ENCODE assay signal across 1 cellular context in the genomic region with DNA sequence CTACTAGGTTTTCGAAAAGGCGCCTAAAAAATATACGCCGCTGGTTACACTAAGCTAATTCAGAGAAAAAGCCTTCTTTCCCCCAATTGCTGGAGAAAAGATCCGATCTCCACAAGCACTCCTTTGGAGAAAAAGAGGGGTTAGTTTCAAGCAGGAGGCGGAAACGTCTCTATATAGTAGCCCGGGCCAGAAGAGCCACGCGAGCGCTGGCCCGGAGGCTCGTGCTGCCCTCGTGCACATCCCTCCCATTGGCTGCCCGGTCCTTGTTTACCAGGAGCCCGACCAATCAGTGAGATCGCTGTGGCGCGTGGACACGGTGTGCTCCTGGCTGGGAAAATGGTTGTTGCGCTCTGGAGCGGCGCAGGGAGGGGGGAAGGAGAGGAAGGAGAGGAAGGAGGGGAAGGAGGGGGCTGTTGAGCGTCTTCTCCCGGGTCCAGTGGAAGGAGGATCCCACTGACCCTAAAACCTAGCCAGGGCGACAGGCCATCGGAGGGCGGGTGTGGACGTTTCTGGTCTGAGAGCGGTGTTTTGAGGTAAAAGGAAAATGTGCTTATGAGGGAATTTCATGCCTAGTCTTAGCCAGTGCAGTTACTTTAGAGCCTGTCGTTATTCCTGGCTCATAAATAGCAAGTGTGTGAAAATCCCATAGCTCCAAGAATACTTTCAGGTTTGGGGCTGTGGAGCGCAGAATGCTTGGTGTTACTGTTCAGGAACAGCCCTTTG.
A peak's percentile ranks its signal among the peaks of the same experiment; 100 is the strongest.
TF ChIP-seq lines count a peak whose summit lies in the region.

A gene with protein sequence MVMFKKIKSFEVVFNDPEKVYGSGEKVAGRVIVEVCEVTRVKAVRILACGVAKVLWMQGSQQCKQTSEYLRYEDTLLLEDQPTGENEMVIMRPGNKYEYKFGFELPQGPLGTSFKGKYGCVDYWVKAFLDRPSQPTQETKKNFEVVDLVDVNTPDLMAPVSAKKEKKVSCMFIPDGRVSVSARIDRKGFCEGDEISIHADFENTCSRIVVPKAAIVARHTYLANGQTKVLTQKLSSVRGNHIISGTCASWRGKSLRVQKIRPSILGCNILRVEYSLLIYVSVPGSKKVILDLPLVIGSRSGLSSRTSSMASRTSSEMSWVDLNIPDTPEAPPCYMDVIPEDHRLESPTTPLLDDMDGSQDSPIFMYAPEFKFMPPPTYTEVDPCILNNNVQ (minus strand): TSS at position 147 of the 723 bp plus-strand sequence. CDS start 313 bp downstream, outside the sequence.

TF ChIP-seq in GM12878, 131 proteins besides CTCF, POLR2A, EP300 and RAD21 (continued from another document and continues in another):
- TF ChIP-seq, protein P1, sequence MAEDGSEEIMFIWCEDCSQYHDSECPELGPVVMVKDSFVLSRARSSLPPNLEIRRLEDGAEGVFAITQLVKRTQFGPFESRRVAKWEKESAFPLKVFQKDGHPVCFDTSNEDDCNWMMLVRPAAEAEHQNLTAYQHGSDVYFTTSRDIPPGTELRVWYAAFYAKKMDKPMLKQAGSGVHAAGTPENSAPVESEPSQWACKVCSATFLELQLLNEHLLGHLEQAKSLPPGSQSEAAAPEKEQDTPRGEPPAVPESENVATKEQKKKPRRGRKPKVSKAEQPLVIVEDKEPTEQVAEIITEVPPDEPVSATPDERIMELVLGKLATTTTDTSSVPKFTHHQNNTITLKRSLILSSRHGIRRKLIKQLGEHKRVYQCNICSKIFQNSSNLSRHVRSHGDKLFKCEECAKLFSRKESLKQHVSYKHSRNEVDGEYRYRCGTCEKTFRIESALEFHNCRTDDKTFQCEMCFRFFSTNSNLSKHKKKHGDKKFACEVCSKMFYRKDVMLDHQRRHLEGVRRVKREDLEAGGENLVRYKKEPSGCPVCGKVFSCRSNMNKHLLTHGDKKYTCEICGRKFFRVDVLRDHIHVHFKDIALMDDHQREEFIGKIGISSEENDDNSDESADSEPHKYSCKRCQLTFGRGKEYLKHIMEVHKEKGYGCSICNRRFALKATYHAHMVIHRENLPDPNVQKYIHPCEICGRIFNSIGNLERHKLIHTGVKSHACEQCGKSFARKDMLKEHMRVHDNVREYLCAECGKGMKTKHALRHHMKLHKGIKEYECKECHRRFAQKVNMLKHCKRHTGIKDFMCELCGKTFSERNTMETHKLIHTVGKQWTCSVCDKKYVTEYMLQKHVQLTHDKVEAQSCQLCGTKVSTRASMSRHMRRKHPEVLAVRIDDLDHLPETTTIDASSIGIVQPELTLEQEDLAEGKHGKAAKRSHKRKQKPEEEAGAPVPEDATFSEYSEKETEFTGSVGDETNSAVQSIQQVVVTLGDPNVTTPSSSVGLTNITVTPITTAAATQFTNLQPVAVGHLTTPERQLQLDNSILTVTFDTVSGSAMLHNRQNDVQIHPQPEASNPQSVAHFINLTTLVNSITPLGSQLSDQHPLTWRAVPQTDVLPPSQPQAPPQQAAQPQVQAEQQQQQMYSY (CRISPR knock-in tag; IDR thresholded peaks at IDR 0.05), result no peak
- TF ChIP-seq MYC (IDR thresholded peaks at IDR 0.05; ENCODE audit: insufficient read depth, insufficient read length, insufficient replicate concordance, low read length, severe bottlenecking) (peak; percentile 64), KDM1A (IDR thresholded peaks at IDR 0.05; ENCODE audit: borderline replicate concordance) (no peak), BCLAF1 (IDR thresholded peaks at IDR 0.05) (peak; percentile 92), ZNF24 (IDR thresholded peaks at IDR 0.05) (no peak), SREBF1 (IDR thresholded peaks at IDR 0.05; ENCODE audit: low read length) (no peak), PAX5 (IDR thresholded peaks at IDR 0.05; ENCODE audit: borderline replicate concordance, low read depth, low read length) (peak; percentile 25; the same call in 1 of the 2 replicates), EGR1 (IDR thresholded peaks at IDR 0.05; ENCODE audit: borderline replicate concordance in 1 of 2, low read depth in 2 of 2, low read length in 2 of 2) (peak in 1 of 2 experiments; percentile 44; a peak in 1 of 3 replicates), JUNB (IDR thresholded peaks at IDR 0.05) (0 out of 2 replicates have a peak, but pooled peaks have one; percentile 35), SMAD5 (IDR thresholded peaks at IDR 0.05; ENCODE audit: low read depth) (peak; percentile 98), CBX5 (IDR thresholded peaks at IDR 0.05; ENCODE audit: low read depth) (0 out of 2 replicates have a peak, but pooled peaks have one; percentile 43), TCF3 (IDR thresholded peaks at IDR 0.05; ENCODE audit: borderline replicate concordance, insufficient read depth, low read depth, low read length) (no peak), MEF2B (IDR thresholded peaks at IDR 0.05; ENCODE audit: partially characterized antibody, poor library complexity, severe bottlenecking) (no peak), HDGF (IDR thresholded peaks at IDR 0.05) (peak; percentile 70; the same call in 1 of the 2 replicates), SRF (IDR thresholded peaks at IDR 0.05; ENCODE audit: low read depth in 2 of 2, low read length in 2 of 2) (peak in 1 of 2 experiments; percentile 67; a peak in 1 of 4 replicates), NR2C1 (IDR thresholded peaks at IDR 0.05) (no peak), SREBF2 (IDR thresholded peaks at IDR 0.05; ENCODE audit: low read length) (no peak), RAD51 (IDR thresholded peaks at IDR 0.05) (peak; percentile 81), TCF12 (IDR thresholded peaks at IDR 0.05; ENCODE audit: low read depth, low read length) (peak; percentile 84; the same call in 1 of the 2 replicates), NR2C2 (IDR thresholded peaks at IDR 0.05; ENCODE audit: borderline replicate concordance, control insufficient read depth, insufficient read length, low read depth) (no peak), TAF1 (IDR thresholded peaks at IDR 0.05; ENCODE audit: borderline replicate concordance, low read depth, low read length) (peak; percentile 94), IKZF1 (conservative IDR thresholded peaks at IDR 0.05) (peak; percentile 93), KLF5 (IDR thresholded peaks at IDR 0.05; ENCODE audit: partially characterized antibody) (peak; percentile 93), TARDBP (IDR thresholded peaks at IDR 0.05; ENCODE audit: borderline replicate concordance) (no peak), DPF2 (IDR thresholded peaks at IDR 0.05) (no peak), IRF4 (IDR thresholded peaks at IDR 0.05; ENCODE audit: low read depth, low read length) (0 out of 2 replicates have a peak, but pooled peaks have one; percentile 29), YY1 (IDR thresholded peaks at IDR 0.05; ENCODE audit: low read depth, low read length) (peak; percentile 90), BMI1 (IDR thresholded peaks at IDR 0.05; ENCODE audit: borderline replicate concordance) (no peak; the same call in 1 of the 2 replicates)
- TF ChIP-seq, protein P2, sequence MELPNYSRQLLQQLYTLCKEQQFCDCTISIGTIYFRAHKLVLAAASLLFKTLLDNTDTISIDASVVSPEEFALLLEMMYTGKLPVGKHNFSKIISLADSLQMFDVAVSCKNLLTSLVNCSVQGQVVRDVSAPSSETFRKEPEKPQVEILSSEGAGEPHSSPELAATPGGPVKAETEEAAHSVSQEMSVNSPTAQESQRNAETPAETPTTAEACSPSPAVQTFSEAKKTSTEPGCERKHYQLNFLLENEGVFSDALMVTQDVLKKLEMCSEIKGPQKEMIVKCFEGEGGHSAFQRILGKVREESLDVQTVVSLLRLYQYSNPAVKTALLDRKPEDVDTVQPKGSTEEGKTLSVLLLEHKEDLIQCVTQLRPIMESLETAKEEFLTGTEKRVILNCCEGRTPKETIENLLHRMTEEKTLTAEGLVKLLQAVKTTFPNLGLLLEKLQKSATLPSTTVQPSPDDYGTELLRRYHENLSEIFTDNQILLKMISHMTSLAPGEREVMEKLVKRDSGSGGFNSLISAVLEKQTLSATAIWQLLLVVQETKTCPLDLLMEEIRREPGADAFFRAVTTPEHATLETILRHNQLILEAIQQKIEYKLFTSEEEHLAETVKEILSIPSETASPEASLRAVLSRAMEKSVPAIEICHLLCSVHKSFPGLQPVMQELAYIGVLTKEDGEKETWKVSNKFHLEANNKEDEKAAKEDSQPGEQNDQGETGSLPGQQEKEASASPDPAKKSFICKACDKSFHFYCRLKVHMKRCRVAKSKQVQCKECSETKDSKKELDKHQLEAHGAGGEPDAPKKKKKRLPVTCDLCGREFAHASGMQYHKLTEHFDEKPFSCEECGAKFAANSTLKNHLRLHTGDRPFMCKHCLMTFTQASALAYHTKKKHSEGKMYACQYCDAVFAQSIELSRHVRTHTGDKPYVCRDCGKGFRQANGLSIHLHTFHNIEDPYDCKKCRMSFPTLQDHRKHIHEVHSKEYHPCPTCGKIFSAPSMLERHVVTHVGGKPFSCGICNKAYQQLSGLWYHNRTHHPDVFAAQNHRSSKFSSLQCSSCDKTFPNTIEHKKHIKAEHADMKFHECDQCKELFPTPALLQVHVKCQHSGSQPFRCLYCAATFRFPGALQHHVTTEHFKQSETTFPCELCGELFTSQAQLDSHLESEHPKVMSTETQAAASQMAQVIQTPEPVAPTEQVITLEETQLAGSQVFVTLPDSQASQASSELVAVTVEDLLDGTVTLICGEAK (IDR thresholded peaks at IDR 0.05; ENCODE audit: borderline replicate concordance), result 0 out of 2 replicates have a peak, but pooled peaks have one; percentile 6
- TF ChIP-seq, protein P3, sequence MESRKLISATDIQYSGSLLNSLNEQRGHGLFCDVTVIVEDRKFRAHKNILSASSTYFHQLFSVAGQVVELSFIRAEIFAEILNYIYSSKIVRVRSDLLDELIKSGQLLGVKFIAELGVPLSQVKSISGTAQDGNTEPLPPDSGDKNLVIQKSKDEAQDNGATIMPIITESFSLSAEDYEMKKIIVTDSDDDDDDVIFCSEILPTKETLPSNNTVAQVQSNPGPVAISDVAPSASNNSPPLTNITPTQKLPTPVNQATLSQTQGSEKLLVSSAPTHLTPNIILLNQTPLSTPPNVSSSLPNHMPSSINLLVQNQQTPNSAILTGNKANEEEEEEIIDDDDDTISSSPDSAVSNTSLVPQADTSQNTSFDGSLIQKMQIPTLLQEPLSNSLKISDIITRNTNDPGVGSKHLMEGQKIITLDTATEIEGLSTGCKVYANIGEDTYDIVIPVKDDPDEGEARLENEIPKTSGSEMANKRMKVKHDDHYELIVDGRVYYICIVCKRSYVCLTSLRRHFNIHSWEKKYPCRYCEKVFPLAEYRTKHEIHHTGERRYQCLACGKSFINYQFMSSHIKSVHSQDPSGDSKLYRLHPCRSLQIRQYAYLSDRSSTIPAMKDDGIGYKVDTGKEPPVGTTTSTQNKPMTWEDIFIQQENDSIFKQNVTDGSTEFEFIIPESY (IDR thresholded peaks at IDR 0.05), result no peak
- TF ChIP-seq, protein P4, sequence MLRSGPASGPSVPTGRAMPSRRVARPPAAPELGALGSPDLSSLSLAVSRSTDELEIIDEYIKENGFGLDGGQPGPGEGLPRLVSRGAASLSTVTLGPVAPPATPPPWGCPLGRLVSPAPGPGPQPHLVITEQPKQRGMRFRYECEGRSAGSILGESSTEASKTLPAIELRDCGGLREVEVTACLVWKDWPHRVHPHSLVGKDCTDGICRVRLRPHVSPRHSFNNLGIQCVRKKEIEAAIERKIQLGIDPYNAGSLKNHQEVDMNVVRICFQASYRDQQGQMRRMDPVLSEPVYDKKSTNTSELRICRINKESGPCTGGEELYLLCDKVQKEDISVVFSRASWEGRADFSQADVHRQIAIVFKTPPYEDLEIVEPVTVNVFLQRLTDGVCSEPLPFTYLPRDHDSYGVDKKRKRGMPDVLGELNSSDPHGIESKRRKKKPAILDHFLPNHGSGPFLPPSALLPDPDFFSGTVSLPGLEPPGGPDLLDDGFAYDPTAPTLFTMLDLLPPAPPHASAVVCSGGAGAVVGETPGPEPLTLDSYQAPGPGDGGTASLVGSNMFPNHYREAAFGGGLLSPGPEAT (IDR thresholded peaks at IDR 0.05; ENCODE audit: low read depth), result peak; percentile 84
- TF ChIP-seq, protein P5, sequence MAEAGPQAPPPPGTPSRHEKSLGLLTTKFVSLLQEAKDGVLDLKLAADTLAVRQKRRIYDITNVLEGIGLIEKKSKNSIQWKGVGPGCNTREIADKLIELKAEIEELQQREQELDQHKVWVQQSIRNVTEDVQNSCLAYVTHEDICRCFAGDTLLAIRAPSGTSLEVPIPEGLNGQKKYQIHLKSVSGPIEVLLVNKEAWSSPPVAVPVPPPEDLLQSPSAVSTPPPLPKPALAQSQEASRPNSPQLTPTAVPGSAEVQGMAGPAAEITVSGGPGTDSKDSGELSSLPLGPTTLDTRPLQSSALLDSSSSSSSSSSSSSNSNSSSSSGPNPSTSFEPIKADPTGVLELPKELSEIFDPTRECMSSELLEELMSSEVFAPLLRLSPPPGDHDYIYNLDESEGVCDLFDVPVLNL (IDR thresholded peaks at IDR 0.05; ENCODE audit: low read depth, low read length), result no peak
- TF ChIP-seq, protein P6, sequence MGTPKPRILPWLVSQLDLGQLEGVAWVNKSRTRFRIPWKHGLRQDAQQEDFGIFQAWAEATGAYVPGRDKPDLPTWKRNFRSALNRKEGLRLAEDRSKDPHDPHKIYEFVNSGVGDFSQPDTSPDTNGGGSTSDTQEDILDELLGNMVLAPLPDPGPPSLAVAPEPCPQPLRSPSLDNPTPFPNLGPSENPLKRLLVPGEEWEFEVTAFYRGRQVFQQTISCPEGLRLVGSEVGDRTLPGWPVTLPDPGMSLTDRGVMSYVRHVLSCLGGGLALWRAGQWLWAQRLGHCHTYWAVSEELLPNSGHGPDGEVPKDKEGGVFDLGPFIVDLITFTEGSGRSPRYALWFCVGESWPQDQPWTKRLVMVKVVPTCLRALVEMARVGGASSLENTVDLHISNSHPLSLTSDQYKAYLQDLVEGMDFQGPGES (IDR thresholded peaks at IDR 0.05), result peak; percentile 85
- TF ChIP-seq, protein P7, sequence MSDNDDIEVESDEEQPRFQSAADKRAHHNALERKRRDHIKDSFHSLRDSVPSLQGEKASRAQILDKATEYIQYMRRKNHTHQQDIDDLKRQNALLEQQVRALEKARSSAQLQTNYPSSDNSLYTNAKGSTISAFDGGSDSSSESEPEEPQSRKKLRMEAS (IDR thresholded peaks at IDR 0.05; ENCODE audit: low read depth, low read length), result peak; percentile 98
